Comparison of ENCODE assay signal across 1 cellular context in genomic region chr7:139118234-139118802, GRCh38.
TF ChIP-seq lines count a peak whose summit lies in the region.

No MANE protein-coding gene starts in this region.

TF ChIP-seq in K562, 482 proteins besides CTCF, POLR2A, EP300 and RAD21 (continued from another document and continues in another):
- peak; percentile 15; the same call in 1 of the 2 replicates for TF ChIP-seq ZBTB2 (IDR thresholded peaks at IDR 0.05)
- TF ChIP-seq ARNT (IDR thresholded peaks at IDR 0.05), result peak; percentile 82 to 90; a peak in 2 of 4 replicates
- TF ChIP-seq HMGN3 (IDR thresholded peaks at IDR 0.05; ENCODE audit: borderline replicate concordance, extremely low read depth, insufficient read length, low read depth, low read length), result no peak
- no peak for TF ChIP-seq HIVEP1 (CRISPR knock-in tag; IDR thresholded peaks at IDR 0.05)
- TF ChIP-seq SMAD3 (CRISPR knock-in tag; conservative IDR thresholded peaks at IDR 0.05), result no peak; the same call in 1 of the 2 replicates
- no peak for TF ChIP-seq EWSR1 (IDR thresholded peaks at IDR 0.05; ENCODE audit: borderline replicate concordance, low read depth, partially characterized antibody)
- TF ChIP-seq MAFF (IDR thresholded peaks at IDR 0.05; ENCODE audit: low read length), result peak; percentile 96
- TF ChIP-seq MXD1 (CRISPR knock-in tag; IDR thresholded peaks at IDR 0.05; ENCODE audit: borderline replicate concordance, poor library complexity, severe bottlenecking), result no peak
- TF ChIP-seq SMAD2 (IDR thresholded peaks at IDR 0.05; ENCODE audit: low read depth, low read length), result no peak
- peak; percentile 74; the same call in 1 of the 2 replicates for TF ChIP-seq ZBTB43 (CRISPR knock-in tag; IDR thresholded peaks at IDR 0.05)
- TF ChIP-seq SNRNP70 (optimal IDR thresholded peaks at IDR 0.05; ENCODE audit: low read depth, low read length), result no peak
- TF ChIP-seq HES1 (IDR thresholded peaks at IDR 0.05; ENCODE audit: low read depth), result peak; percentile 75
- TF ChIP-seq PTBP1 (IDR thresholded peaks at IDR 0.05; ENCODE audit: low read depth, low read length), result no peak
- TF ChIP-seq MCM3 (IDR thresholded peaks at IDR 0.05), result no peak
- no peak for TF ChIP-seq E4F1 (CRISPR knock-in tag; IDR thresholded peaks at IDR 0.05; ENCODE audit: borderline replicate concordance)
- peak; percentile 93; the same call in 1 of the 2 replicates for TF ChIP-seq ARID3A (IDR thresholded peaks at IDR 0.05; ENCODE audit: borderline replicate concordance, low read depth, low read length)
- TF ChIP-seq DNMT1 (IDR thresholded peaks at IDR 0.05), result no peak
- TF ChIP-seq STAT5A (IDR thresholded peaks at IDR 0.05; ENCODE audit: borderline replicate concordance, low read length), result peak; percentile 80
- TF ChIP-seq ZNF644 (tag; IDR thresholded peaks at IDR 0.05; ENCODE audit: low read depth), result no peak
- no peak for TF ChIP-seq RFX7 (CRISPR knock-in tag; IDR thresholded peaks at IDR 0.05)
- peak; percentile 78; the same call in 1 of the 2 replicates for TF ChIP-seq ZNF584 (CRISPR knock-in tag; IDR thresholded peaks at IDR 0.05; ENCODE audit: low read depth)
- no peak for TF ChIP-seq ELF4 (CRISPR knock-in tag; IDR thresholded peaks at IDR 0.05)
- TF ChIP-seq E2F1 (CRISPR knock-in tag; IDR thresholded peaks at IDR 0.05), result no peak
- TF ChIP-seq ZNF280A (IDR thresholded peaks at IDR 0.05; ENCODE audit: low read depth, partially characterized antibody), result no peak
- TF ChIP-seq ELK1 (CRISPR knock-in tag; IDR thresholded peaks at IDR 0.05), result no peak
- TF ChIP-seq ZBTB17 (CRISPR knock-in tag; IDR thresholded peaks at IDR 0.05), result peak; percentile 13; the same call in 1 of the 2 replicates
- TF ChIP-seq ZNF280B (CRISPR knock-in tag; IDR thresholded peaks at IDR 0.05), result no peak
- TF ChIP-seq SUPT5H (IDR thresholded peaks at IDR 0.05), result no peak
- TF ChIP-seq KLF13 (tag; IDR thresholded peaks at IDR 0.05; ENCODE audit: borderline replicate concordance, low read depth), result no peak
- 0 out of 2 replicates have a peak, but pooled peaks have one; percentile 12 for TF ChIP-seq HOMEZ (CRISPR knock-in tag; IDR thresholded peaks at IDR 0.05)
- TF ChIP-seq ZNF384 (IDR thresholded peaks at IDR 0.05; ENCODE audit: low read depth, low read length), result no peak
- no peak for TF ChIP-seq ZNF239 (CRISPR knock-in tag; IDR thresholded peaks at IDR 0.05)
- no peak for TF ChIP-seq ZNF561 (CRISPR knock-in tag; conservative IDR thresholded peaks at IDR 0.05)
- no peak for TF ChIP-seq NFYB (IDR thresholded peaks at IDR 0.05; ENCODE audit: extremely low read depth, insufficient read length)
- TF ChIP-seq PBX2 (CRISPR knock-in tag; IDR thresholded peaks at IDR 0.05; ENCODE audit: low read depth), result no peak
- peak; percentile 95 for TF ChIP-seq PBX2 (tag; conservative IDR thresholded peaks at IDR 0.05; ENCODE audit: low read depth)
- TF ChIP-seq POLR2B (IDR thresholded peaks at IDR 0.05; ENCODE audit: low read depth, partially characterized antibody), result no peak
- no peak for TF ChIP-seq ZFPM2 (CRISPR knock-in tag; IDR thresholded peaks at IDR 0.05)
- TF ChIP-seq SP1 (CRISPR knock-in tag; IDR thresholded peaks at IDR 0.05), result no peak
- peak; percentile 99 for TF ChIP-seq BCOR (IDR thresholded peaks at IDR 0.05)
- 0 out of 2 replicates have a peak, but pooled peaks have one; percentile 12 for TF ChIP-seq TRIM25 (IDR thresholded peaks at IDR 0.05; ENCODE audit: borderline replicate concordance)
